Comparison of ENCODE assay signal across 15 cellular contexts in genomic region chr4:122854444-122854843, GRCh38. TPM values are rescaled to one million over a fixed set of nuclear protein-coding genes. Genes with fewer than 3 reads are reported as not detected.
A peak's percentile ranks its signal among the peaks of the same experiment; 100 is the strongest.
DNase-seq lines count a peak whose midpoint lies in the region; ATAC-seq, FAIRE-seq and TF ChIP-seq lines count a peak whose summit lies in the region.
"Had no signal": no experiment of that assay in that cellular context is flagged by ENCODE, and none has a peak within 500 bp of the region (broad histone marks: within the 10 kb centered on the region; RNA-seq: fewer than 3 reads in every experiment).

No MANE protein-coding gene starts in this region.

- H2AFZ ChIP-seq in HepG2 (ENCODE audit: low read length) (peak overlapping the region; percentile 58), smooth muscle cell (ENCODE audit: low read depth) (peak overlapping the region; percentile 39)

- H3K4me3 ChIP-seq in ectodermal cell (ENCODE audit: insufficient read depth, low read depth, low read length) = no peak overlapping the region
- H3K4me3 ChIP-seq in HepG2 (replicated peaks in 1 of 3; ENCODE audit: insufficient read depth in 1 of 3, low read depth in 2 of 3, low read length in 3 of 3) = peak overlapping the region; percentile 25 to 36 (median 27); a peak in 5 of 6 replicates
- H3K4me3 ChIP-seq in smooth muscle cell = no peak overlapping the region
- H3K4me3 ChIP-seq: HAP-1, SJCRH30 had no signal

- TF ChIP-seq CTCF in HepG2 (CRISPR knock-in tag; IDR thresholded peaks at IDR 0.05) (no peak), smooth muscle cell (IDR thresholded peaks at IDR 0.05; ENCODE audit: borderline replicate concordance, insufficient read depth, poor library complexity, severe bottlenecking) (no peak)

- ATAC-seq in HepG2 = peak; percentile 78
- ATAC-seq: stimulated activated naive CD8-positive, alpha-beta T cell treated with anti-CD3 and anti-CD28 coated beads, Interleukin-15, amount 100 ng/mL, for 72 hours had no signal

- H3F3A ChIP-seq in smooth muscle cell (ENCODE audit: low read depth) = no peaks in the 10 kb centered on the region

- H3K9ac ChIP-seq in HepG2 (ENCODE audit: insufficient read depth, low read depth, low read length) = no peak overlapping the region
- no peak overlapping the region for H3K9ac ChIP-seq in smooth muscle cell (ENCODE audit: low read depth)

- intact Hi-C loops in HepG2 (cut with micrococcal nuclease; ENCODE audit: unreplicated experiment) = no loop called here

- no peak for TF ChIP-seq RAD21 in HepG2 (CRISPR knock-in tag; IDR thresholded peaks at IDR 0.05)

- H4K20me1 ChIP-seq in HepG2 (ENCODE audit: insufficient read depth, low read length) = no peaks in the 10 kb centered on the region
- H4K20me1 ChIP-seq in smooth muscle cell (ENCODE audit: low read depth) = no peaks in the 10 kb centered on the region

- H3K4me2 ChIP-seq in HepG2 (ENCODE audit: low read depth, low read length) (peak overlapping the region; percentile 79), smooth muscle cell (peak overlapping the region; percentile 57)

- H3K27ac ChIP-seq in ectodermal cell (ENCODE audit: insufficient read depth, low read depth, low read length, poor library complexity, severe bottlenecking) (peak overlapping the region; percentile 3), HepG2 (ENCODE audit: extremely low read length, insufficient read depth, low read length) (no peak overlapping the region), smooth muscle cell (ENCODE audit: low read depth) (no peak overlapping the region)
- H3K27ac ChIP-seq: SJCRH30 had no signal

- no peaks in the 10 kb centered on the region for H3K9me3 ChIP-seq in ectodermal cell (ENCODE audit: control insufficient read depth, low read length)
- no peaks in the 10 kb centered on the region for H3K9me3 ChIP-seq in HepG2 (ENCODE audit: low read length)
- H3K9me3 ChIP-seq in smooth muscle cell (replicated peaks; ENCODE audit: low read depth) = no peaks in the 10 kb centered on the region
- H3K9me3 ChIP-seq: Caco-2, HAP-1, SJCRH30 had no signal

- CTCF ChIA-PET in HepG2 (lab: Yijun Ruan, JAX; ENCODE audit: low intra/inter-chr PET ratio, low total read pairs) = no interaction called here

- POLR2A ChIA-PET in HepG2 (lab: Yijun Ruan, JAX) = interaction anchor here (0.7 kb wide), 1 partner anchor 9 kb away, joined by 3 read pairs; no protein-coding TSS in a partner anchor

- H3K4me1 ChIP-seq in ectodermal cell (ENCODE audit: control insufficient read depth, insufficient read depth, low read length) = peaks cover 7% of the 10 kb centered on the region
- H3K4me1 ChIP-seq in HepG2 (ENCODE audit: insufficient read depth, low read length) = peaks cover 27% of the 10 kb centered on the region
- peaks cover 22% of the 10 kb centered on the region for H3K4me1 ChIP-seq in smooth muscle cell (ENCODE audit: low read depth)
- H3K4me1 ChIP-seq: HAP-1, SJCRH30 had no signal

- no peak for FAIRE-seq in HepG2 (lab: Jason Lieb, UNC)

- H3K27me3 ChIP-seq in ectodermal cell (ENCODE audit: control insufficient read depth, insufficient read depth, low read length, poor library complexity, severe bottlenecking) (no peaks in the 10 kb centered on the region), HepG2 (ENCODE audit: control insufficient read depth in 1 of 2, insufficient read depth in 2 of 2, low read length in 2 of 2) (no peaks in the 10 kb centered on the region; a peak in 1 of 5 replicates), smooth muscle cell (ENCODE audit: low read depth) (no peaks in the 10 kb centered on the region)
- H3K27me3 ChIP-seq: SJCRH30 had no signal

- in situ Hi-C loops in HepG2 (cut with HindIII; ENCODE audit: extremely low pct_ligation_motif_present, low pct_unique_long_range_greater_than_20kb) = no loop called here

- TF ChIP-seq EP300 in HepG2 (IDR thresholded peaks at IDR 0.05; ENCODE audit: low read depth in 2 of 2, low read length in 2 of 2) = no peak
- no peak for TF ChIP-seq EP300 in HepG2 (CRISPR knock-in tag; IDR thresholded peaks at IDR 0.05; ENCODE audit: borderline replicate concordance)

- WGBS in ectodermal cell, 2 experiments = 78 to 81% methylated on average over 6 of the region's 6 CpGs
- 0% methylated on average over 6 of the region's 6 CpGs for WGBS in HepG2 (ENCODE audit: low lambda C conversion rate)
- WGBS in smooth muscle cell (ENCODE audit: low lambda C conversion rate) = 72% methylated on average over 6 of the region's 6 CpGs

- H3K79me2 ChIP-seq in HepG2 (ENCODE audit: insufficient read depth, low read length) (no peaks in the 10 kb centered on the region), smooth muscle cell (ENCODE audit: low read depth) (peaks cover 25% of the 10 kb centered on the region)

- DNase-seq in HT-29 (ENCODE audit: low spot score) (peak; percentile 30), HepG2 (ENCODE audit: low spot score) (no peak), smooth muscle cell (lab: John Stamatoyannopoulos, UW; ENCODE audit: unreplicated experiment) (no peak), hepatic stellate cell (ENCODE audit: low spot score) (no peak), NCI-H1092 treated with DMSO at 0.1 percent for 48 hours (lab: John Stamatoyannopoulos, UW) (no peak), NCI-H524 treated with DMSO at 0.1 percent for 48 hours (lab: John Stamatoyannopoulos, UW) (no peak), DMS114 treated with DMSO at 0.1 percent for 48 hours (lab: John Stamatoyannopoulos, UW; ENCODE audit: unreplicated experiment) (no peak)
- DNase-seq: activated CD4-positive, alpha-beta T cell treated with anti-CD3 and anti-CD28 coated beads, Interleukin-2, amount 50 U/mL, for 1 hour; activated naive CD8-positive, alpha-beta T cell treated with anti-CD3 and anti-CD28 coated beads for 36 hours; NCI-H2081; SJCRH30; stimulated activated naive CD8-positive, alpha-beta T cell treated with anti-CD3 and anti-CD28 coated beads, Interleukin-15, amount 100 ng/mL, for 72 hours had no signal

- TF ChIP-seq POLR2A in HepG2 (IDR thresholded peaks at IDR 0.05; ENCODE audit: insufficient read depth in 1 of 2, low read depth in 2 of 2, low read length in 2 of 2) = no peak

- H3K36me3 ChIP-seq in ectodermal cell (ENCODE audit: control insufficient read depth, insufficient read depth, low read length) (no peaks in the 10 kb centered on the region), HepG2 (replicated peaks in 1 of 2; ENCODE audit: control insufficient read depth in 1 of 2, insufficient read depth in 2 of 2, low read length in 2 of 2) (no peaks in the 10 kb centered on the region), smooth muscle cell (ENCODE audit: low read depth) (no peaks in the 10 kb centered on the region)
- H3K36me3 ChIP-seq: HAP-1, SJCRH30 had no signal

- no TSS peak for BruUV-seq in HepG2 (replicated peaks; lab: Mats Ljungman, UMichigan)

TF ChIP-seq in HepG2, 621 proteins besides CTCF, POLR2A, EP300 and RAD21:
- TF ChIP-seq NFE2 (CRISPR knock-in tag; IDR thresholded peaks at IDR 0.05) = no peak
- TF ChIP-seq EZH2 (conservative IDR thresholded peaks at IDR 0.05; ENCODE audit: low read depth, low read length) = no peak
- TF ChIP-seq KDM5A (IDR thresholded peaks at IDR 0.05; ENCODE audit: borderline replicate concordance, low read length) = no peak
- TF ChIP-seq FOXO1 (CRISPR knock-in tag; IDR thresholded peaks at IDR 0.05) = no peak
- no peak for TF ChIP-seq MTA3 (CRISPR knock-in tag; IDR thresholded peaks at IDR 0.05)
- TF ChIP-seq PHB2 (IDR thresholded peaks at IDR 0.05; ENCODE audit: partially characterized antibody) = no peak
- no peak for TF ChIP-seq TP53 (CRISPR knock-in tag; conservative IDR thresholded peaks at IDR 0.05)
- no peak for TF ChIP-seq JDP2 (CRISPR knock-in tag; IDR thresholded peaks at IDR 0.05; ENCODE audit: borderline replicate concordance)
- no peak for TF ChIP-seq FOXK2 (IDR thresholded peaks at IDR 0.05)
- no peak for TF ChIP-seq CC2D1A (CRISPR knock-in tag; IDR thresholded peaks at IDR 0.05)
- TF ChIP-seq SOX6 (IDR thresholded peaks at IDR 0.05) = no peak
- TF ChIP-seq SOX6 (CRISPR knock-in tag; IDR thresholded peaks at IDR 0.05) = no peak
- no peak for TF ChIP-seq ZNF20 (CRISPR knock-in tag; IDR thresholded peaks at IDR 0.05)
- TF ChIP-seq ZNF382 (CRISPR knock-in tag; IDR thresholded peaks at IDR 0.05; ENCODE audit: borderline replicate concordance) = no peak

RNA-seq across cellular contexts. Expression of gene FGF2, which starts 27.8 kb away (rescaled TPM):
- total RNA-seq in HT-29 (2014; rRNA removed; shearing (Covaris generic)) = not detected in 2 replicates
- 22.3 TPM for polyA plus RNA-seq in ectodermal cell (2013, experiment 1 of 4)
- 26.2 TPM for polyA plus RNA-seq in ectodermal cell (2013, experiment 2 of 4)
- polyA plus RNA-seq in ectodermal cell (2013, experiment 3 of 4) = 22.3 TPM
- 26.8 TPM for polyA plus RNA-seq in ectodermal cell (2013, experiment 4 of 4)
- total RNA-seq in HepG2 (2016; rRNA removed; fragmentation: Illumina TruSeq; extraction: Trizol) = 0.02 and 0.04 TPM in 2 replicates
- total RNA-seq in HepG2 (2016; cell fraction: cytosol; rRNA removed; fragmentation: Illumina TruSeq; extraction: Trizol; ENCODE audit: low read depth) = not detected in 2 replicates
- 0.02 and 0.03 TPM in 2 replicates for total RNA-seq in HepG2 (2016; cell fraction: insoluble cytoplasmic fraction; rRNA removed; fragmentation: Illumina TruSeq; extraction: Trizol)
- 0.03 TPM in 1 of 2 replicates, not detected in the other for total RNA-seq in HepG2 (2016; cell fraction: membrane; rRNA removed; fragmentation: Illumina TruSeq; extraction: Trizol)
- 0.09 TPM in 1 of 2 replicates, not detected in the other for total RNA-seq in HepG2 (2016; cell fraction: nucleus; rRNA removed; fragmentation: Illumina TruSeq; extraction: Trizol)
- polyA plus RNA-seq in HepG2 (2011; rRNA removed) = 0.01 TPM in 2 replicates
- polyA plus RNA-seq in HepG2 (2011; cell fraction: cytosol; rRNA removed) = 0.01 and 0.03 TPM in 2 replicates
- not detected in 2 replicates for polyA plus RNA-seq in HepG2 (2011; cell fraction: nucleus; rRNA removed)
- 0.03 TPM in 1 of 2 replicates, not detected in the other for polyA plus RNA-seq in HepG2 (2012)
- not detected in 2 replicates for polyA plus RNA-seq in HepG2 (2016; cell fraction: cytosol; fragmentation: Illumina TruSeq; extraction: Trizol; ENCODE audit: low read depth)
- polyA plus RNA-seq in HepG2 (2016; cell fraction: insoluble cytoplasmic fraction; fragmentation: Illumina TruSeq; extraction: Trizol; ENCODE audit: low read depth) = 0.11 TPM in 1 of 2 replicates, not detected in the other
- polyA plus RNA-seq in HepG2 (2016; cell fraction: membrane; fragmentation: Illumina TruSeq; extraction: Trizol; ENCODE audit: low read depth) = not detected in 2 replicates
- polyA plus RNA-seq in HepG2 (2016; cell fraction: nucleus; fragmentation: Illumina TruSeq; extraction: Trizol; ENCODE audit: insufficient read depth, low read depth) = 0.07 TPM in 1 of 2 replicates, not detected in the other
- polyA minus RNA-seq in HepG2 (2011; rRNA and poly(A)+ RNA removed; ENCODE audit: low replicate concordance) = 0.06 and 4.7 TPM in 2 replicates
- polyA minus RNA-seq in HepG2 (2011; cell fraction: cytosol; rRNA and poly(A)+ RNA removed) = not detected in 2 replicates
- polyA minus RNA-seq in HepG2 (2011; cell fraction: nucleus; rRNA and poly(A)+ RNA removed) = 0.12 TPM in 1 of 2 replicates, not detected in the other
- total RNA-seq in smooth muscle cell = 17.7 and 18.9 TPM in 2 replicates
- 9.4 and 11.8 TPM in 2 replicates for polyA plus RNA-seq in smooth muscle cell

Comparison
In these comparisons a context has a peak if more than half of its experiments do, and no peak if none do; other contexts are left out.
1. H3K4me3 ChIP-seq: peak in HepG2 (3 of 3); none in ectodermal cell (single experiment) and smooth muscle cell (single experiment).
2. RNA of gene FGF2, which starts 27.8 kb away (total RNA-seq): 17.7 to 18.9 TPM in smooth muscle cell; 0.02 to 0.09 TPM in HepG2 and not detected in HT-29; every median in the first group is over 10 times any median in the second.